ENCODE assay signal across 1 cellular context in the genomic region with DNA sequence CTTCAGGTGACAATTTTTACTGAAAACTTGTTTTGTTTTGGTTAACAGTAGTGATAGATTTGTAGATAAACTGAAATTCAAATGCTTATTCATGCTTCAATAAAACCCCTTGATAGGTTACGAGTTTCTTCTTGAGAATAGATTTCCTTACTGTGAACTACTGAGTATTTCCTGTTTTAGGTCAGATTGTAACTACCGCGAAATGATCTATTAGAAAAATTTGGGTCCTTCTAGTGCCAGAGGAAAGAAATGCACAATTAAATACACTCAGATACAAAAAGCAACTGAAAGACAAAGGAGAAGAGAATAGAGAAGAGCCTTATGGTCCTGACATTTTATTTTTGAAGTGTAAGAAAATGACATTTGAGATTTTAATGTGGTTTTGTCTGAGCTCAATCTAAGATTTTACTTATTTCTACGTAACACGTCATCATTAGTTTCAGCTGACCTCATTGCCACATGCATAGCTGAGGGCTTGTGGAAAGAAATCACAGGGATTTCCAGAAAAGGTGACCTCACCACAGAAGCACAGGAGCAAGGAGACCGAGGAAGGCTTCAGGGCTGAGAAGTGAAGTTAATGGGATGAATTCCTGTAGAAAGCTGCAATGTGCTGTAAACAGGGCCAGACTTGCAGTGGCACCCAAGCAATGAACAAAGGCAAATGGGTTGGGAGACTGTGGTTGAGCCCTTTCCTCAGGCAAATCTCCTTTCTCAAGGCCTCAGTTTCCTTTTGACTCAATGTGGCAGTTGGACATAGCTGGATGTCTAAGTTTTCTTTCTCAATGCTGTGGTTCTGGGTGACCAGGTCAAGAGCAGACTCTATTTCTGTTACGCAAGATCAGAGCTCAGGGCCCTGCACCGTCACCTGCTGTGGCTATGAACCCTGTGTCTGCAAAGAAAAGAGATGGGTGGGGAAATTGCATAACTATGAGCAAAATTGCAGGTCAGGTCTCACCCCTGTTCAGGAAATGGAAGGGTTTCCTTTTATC.
TF ChIP-seq lines count a peak whose summit lies in the region.

No MANE protein-coding gene starts in this region.

TF ChIP-seq in HepG2, 621 proteins besides CTCF, POLR2A, EP300 and RAD21 (continued from another document and continues in another):
- TF ChIP-seq, protein P1, sequence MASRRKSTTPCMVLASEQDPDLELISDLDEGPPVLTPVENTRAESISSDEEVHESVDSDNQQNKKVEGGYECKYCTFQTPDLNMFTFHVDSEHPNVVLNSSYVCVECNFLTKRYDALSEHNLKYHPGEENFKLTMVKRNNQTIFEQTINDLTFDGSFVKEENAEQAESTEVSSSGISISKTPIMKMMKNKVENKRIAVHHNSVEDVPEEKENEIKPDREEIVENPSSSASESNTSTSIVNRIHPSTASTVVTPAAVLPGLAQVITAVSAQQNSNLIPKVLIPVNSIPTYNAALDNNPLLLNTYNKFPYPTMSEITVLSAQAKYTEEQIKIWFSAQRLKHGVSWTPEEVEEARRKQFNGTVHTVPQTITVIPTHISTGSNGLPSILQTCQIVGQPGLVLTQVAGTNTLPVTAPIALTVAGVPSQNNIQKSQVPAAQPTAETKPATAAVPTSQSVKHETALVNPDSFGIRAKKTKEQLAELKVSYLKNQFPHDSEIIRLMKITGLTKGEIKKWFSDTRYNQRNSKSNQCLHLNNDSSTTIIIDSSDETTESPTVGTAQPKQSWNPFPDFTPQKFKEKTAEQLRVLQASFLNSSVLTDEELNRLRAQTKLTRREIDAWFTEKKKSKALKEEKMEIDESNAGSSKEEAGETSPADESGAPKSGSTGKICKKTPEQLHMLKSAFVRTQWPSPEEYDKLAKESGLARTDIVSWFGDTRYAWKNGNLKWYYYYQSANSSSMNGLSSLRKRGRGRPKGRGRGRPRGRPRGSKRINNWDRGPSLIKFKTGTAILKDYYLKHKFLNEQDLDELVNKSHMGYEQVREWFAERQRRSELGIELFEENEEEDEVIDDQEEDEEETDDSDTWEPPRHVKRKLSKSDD (CRISPR knock-in tag; IDR thresholded peaks at IDR 0.05; ENCODE audit: low read depth), result 0 out of 2 replicates have a peak, but pooled peaks have one; percentile 57
- TF ChIP-seq ZNF614 (CRISPR knock-in tag; IDR thresholded peaks at IDR 0.05; ENCODE audit: borderline replicate concordance), result 0 out of 2 replicates have a peak, but pooled peaks have one; percentile 61
- no peak for TF ChIP-seq KDM5A (IDR thresholded peaks at IDR 0.05; ENCODE audit: borderline replicate concordance, low read length)
- TF ChIP-seq REPIN1 (CRISPR knock-in tag; IDR thresholded peaks at IDR 0.05; ENCODE audit: borderline replicate concordance, low read depth), result peak; percentile 49; the same call in 1 of the 2 replicates
- peak; percentile 17; the same call in 1 of the 2 replicates for TF ChIP-seq ZBTB20 (CRISPR knock-in tag; IDR thresholded peaks at IDR 0.05; ENCODE audit: borderline replicate concordance, low read depth)
- TF ChIP-seq ZMYM4 (CRISPR knock-in tag; IDR thresholded peaks at IDR 0.05), result peak; percentile 66
- TF ChIP-seq RARG (CRISPR knock-in tag; IDR thresholded peaks at IDR 0.05; ENCODE audit: low read depth), result no peak
- TF ChIP-seq SKI (IDR thresholded peaks at IDR 0.05; ENCODE audit: partially characterized antibody), result peak; percentile 26
- no peak for TF ChIP-seq ZNF12 (CRISPR knock-in tag; IDR thresholded peaks at IDR 0.05)
- TF ChIP-seq ZFX (CRISPR knock-in tag; IDR thresholded peaks at IDR 0.05; ENCODE audit: low read depth), result peak; percentile 34; the same call in 1 of the 2 replicates
- no peak for TF ChIP-seq FOXA1 (IDR thresholded peaks at IDR 0.05)
- TF ChIP-seq FOXA1 (CRISPR knock-in tag; IDR thresholded peaks at IDR 0.05), result 0 out of 2 replicates have a peak, but pooled peaks have one; percentile 14
- TF ChIP-seq RCOR2 (CRISPR knock-in tag; IDR thresholded peaks at IDR 0.05), result 0 out of 2 replicates have a peak, but pooled peaks have one; percentile 19
- TF ChIP-seq NR2F6 (IDR thresholded peaks at IDR 0.05), result peak; percentile 70
- TF ChIP-seq NR2F6 (CRISPR knock-in tag; IDR thresholded peaks at IDR 0.05), result peak; percentile 63; the same call in 1 of the 2 replicates
- TF ChIP-seq, protein P2, sequence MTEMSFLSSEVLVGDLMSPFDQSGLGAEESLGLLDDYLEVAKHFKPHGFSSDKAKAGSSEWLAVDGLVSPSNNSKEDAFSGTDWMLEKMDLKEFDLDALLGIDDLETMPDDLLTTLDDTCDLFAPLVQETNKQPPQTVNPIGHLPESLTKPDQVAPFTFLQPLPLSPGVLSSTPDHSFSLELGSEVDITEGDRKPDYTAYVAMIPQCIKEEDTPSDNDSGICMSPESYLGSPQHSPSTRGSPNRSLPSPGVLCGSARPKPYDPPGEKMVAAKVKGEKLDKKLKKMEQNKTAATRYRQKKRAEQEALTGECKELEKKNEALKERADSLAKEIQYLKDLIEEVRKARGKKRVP (CRISPR knock-in tag; IDR thresholded peaks at IDR 0.05), result peak in 1 of 2 experiments; percentile 79; a peak in 2 of 4 replicates
- TF ChIP-seq SOX13 (IDR thresholded peaks at IDR 0.05), result no peak
- peak in 1 of 2 experiments; percentile 51; a peak in 1 of 4 replicates for TF ChIP-seq SOX13 (CRISPR knock-in tag; conservative IDR thresholded peaks at IDR 0.05 in 1 of 2, IDR thresholded peaks at IDR 0.05 in 1 of 2)
- peak; percentile 62; the same call in 1 of the 2 replicates for TF ChIP-seq MIER3 (CRISPR knock-in tag; IDR thresholded peaks at IDR 0.05; ENCODE audit: borderline replicate concordance)
- no peak for TF ChIP-seq SOX6 (IDR thresholded peaks at IDR 0.05)
- TF ChIP-seq SOX6 (CRISPR knock-in tag; IDR thresholded peaks at IDR 0.05), result peak; percentile 74
- TF ChIP-seq, protein P3, sequence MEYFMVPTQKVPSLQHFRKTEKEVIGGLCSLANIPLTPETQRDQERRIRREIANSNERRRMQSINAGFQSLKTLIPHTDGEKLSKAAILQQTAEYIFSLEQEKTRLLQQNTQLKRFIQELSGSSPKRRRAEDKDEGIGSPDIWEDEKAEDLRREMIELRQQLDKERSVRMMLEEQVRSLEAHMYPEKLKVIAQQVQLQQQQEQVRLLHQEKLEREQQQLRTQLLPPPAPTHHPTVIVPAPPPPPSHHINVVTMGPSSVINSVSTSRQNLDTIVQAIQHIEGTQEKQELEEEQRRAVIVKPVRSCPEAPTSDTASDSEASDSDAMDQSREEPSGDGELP (IDR thresholded peaks at IDR 0.05; ENCODE audit: borderline replicate concordance, low read depth), result peak; percentile 50; the same call in 1 of the 2 replicates
- no peak for TF ChIP-seq NFIB (CRISPR knock-in tag; IDR thresholded peaks at IDR 0.05; ENCODE audit: borderline replicate concordance)
- TF ChIP-seq JUND (CRISPR knock-in tag; IDR thresholded peaks at IDR 0.05), result peak; percentile 27; the same call in 1 of the 2 replicates
- 0 out of 2 replicates have a peak, but pooled peaks have one; percentile 31 for TF ChIP-seq ZNF264 (CRISPR knock-in tag; IDR thresholded peaks at IDR 0.05)
- peak; percentile 61 for TF ChIP-seq HNF4A (CRISPR knock-in tag; IDR thresholded peaks at IDR 0.05)
- TF ChIP-seq ZSCAN25 (CRISPR knock-in tag; IDR thresholded peaks at IDR 0.05), result peak; percentile 77
- no peak for TF ChIP-seq ZNF598 (CRISPR knock-in tag; IDR thresholded peaks at IDR 0.05; ENCODE audit: borderline replicate concordance)
- TF ChIP-seq TSC22D2 (CRISPR knock-in tag; IDR thresholded peaks at IDR 0.05; ENCODE audit: borderline replicate concordance), result no peak
- TF ChIP-seq ZFP36L1 (CRISPR knock-in tag; IDR thresholded peaks at IDR 0.05), result 0 out of 2 replicates have a peak, but pooled peaks have one; percentile 51
- TF ChIP-seq POGZ (CRISPR knock-in tag; IDR thresholded peaks at IDR 0.05), result no peak
- TF ChIP-seq ZNF644 (CRISPR knock-in tag; IDR thresholded peaks at IDR 0.05; ENCODE audit: low read depth), result peak; percentile 55; the same call in 1 of the 2 replicates
- TF ChIP-seq MED1 (CRISPR knock-in tag; IDR thresholded peaks at IDR 0.05), result peak; percentile 56; the same call in 1 of the 2 replicates
- TF ChIP-seq ZNF430 (CRISPR knock-in tag; IDR thresholded peaks at IDR 0.05), result peak; percentile 45; the same call in 1 of the 2 replicates
- TF ChIP-seq, protein P4, sequence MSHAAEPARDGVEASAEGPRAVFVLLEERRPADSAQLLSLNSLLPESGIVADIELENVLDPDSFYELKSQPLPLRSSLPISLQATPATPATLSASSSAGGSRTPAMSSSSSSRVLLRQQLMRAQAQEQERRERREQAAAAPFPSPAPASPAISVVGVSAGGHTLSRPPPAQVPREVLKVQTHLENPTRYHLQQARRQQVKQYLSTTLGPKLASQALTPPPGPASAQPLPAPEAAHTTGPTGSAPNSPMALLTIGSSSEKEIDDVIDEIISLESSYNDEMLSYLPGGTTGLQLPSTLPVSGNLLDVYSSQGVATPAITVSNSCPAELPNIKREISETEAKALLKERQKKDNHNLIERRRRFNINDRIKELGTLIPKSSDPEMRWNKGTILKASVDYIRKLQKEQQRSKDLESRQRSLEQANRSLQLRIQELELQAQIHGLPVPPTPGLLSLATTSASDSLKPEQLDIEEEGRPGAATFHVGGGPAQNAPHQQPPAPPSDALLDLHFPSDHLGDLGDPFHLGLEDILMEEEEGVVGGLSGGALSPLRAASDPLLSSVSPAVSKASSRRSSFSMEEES (CRISPR knock-in tag; IDR thresholded peaks at IDR 0.05), result 0 out of 2 replicates have a peak, but pooled peaks have one; percentile 53
- TF ChIP-seq, protein P5, sequence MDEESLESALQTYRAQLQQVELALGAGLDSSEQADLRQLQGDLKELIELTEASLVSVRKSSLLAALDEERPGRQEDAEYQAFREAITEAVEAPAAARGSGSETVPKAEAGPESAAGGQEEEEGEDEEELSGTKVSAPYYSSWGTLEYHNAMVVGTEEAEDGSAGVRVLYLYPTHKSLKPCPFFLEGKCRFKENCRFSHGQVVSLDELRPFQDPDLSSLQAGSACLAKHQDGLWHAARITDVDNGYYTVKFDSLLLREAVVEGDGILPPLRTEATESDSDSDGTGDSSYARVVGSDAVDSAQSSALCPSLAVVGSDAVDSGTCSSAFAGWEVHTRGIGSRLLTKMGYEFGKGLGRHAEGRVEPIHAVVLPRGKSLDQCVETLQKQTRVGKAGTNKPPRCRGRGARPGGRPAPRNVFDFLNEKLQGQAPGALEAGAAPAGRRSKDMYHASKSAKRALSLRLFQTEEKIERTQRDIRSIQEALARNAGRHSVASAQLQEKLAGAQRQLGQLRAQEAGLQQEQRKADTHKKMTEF (CRISPR knock-in tag; IDR thresholded peaks at IDR 0.05), result 0 out of 2 replicates have a peak, but pooled peaks have one; percentile 31
- TF ChIP-seq SIN3A (IDR thresholded peaks at IDR 0.05; ENCODE audit: borderline replicate concordance, low read depth, low read length), result no peak
- TF ChIP-seq, protein P6, sequence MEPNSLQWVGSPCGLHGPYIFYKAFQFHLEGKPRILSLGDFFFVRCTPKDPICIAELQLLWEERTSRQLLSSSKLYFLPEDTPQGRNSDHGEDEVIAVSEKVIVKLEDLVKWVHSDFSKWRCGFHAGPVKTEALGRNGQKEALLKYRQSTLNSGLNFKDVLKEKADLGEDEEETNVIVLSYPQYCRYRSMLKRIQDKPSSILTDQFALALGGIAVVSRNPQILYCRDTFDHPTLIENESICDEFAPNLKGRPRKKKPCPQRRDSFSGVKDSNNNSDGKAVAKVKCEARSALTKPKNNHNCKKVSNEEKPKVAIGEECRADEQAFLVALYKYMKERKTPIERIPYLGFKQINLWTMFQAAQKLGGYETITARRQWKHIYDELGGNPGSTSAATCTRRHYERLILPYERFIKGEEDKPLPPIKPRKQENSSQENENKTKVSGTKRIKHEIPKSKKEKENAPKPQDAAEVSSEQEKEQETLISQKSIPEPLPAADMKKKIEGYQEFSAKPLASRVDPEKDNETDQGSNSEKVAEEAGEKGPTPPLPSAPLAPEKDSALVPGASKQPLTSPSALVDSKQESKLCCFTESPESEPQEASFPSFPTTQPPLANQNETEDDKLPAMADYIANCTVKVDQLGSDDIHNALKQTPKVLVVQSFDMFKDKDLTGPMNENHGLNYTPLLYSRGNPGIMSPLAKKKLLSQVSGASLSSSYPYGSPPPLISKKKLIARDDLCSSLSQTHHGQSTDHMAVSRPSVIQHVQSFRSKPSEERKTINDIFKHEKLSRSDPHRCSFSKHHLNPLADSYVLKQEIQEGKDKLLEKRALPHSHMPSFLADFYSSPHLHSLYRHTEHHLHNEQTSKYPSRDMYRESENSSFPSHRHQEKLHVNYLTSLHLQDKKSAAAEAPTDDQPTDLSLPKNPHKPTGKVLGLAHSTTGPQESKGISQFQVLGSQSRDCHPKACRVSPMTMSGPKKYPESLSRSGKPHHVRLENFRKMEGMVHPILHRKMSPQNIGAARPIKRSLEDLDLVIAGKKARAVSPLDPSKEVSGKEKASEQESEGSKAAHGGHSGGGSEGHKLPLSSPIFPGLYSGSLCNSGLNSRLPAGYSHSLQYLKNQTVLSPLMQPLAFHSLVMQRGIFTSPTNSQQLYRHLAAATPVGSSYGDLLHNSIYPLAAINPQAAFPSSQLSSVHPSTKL (CRISPR knock-in tag; IDR thresholded peaks at IDR 0.05), result peak; percentile 91
- TF ChIP-seq TBX2 (CRISPR knock-in tag; IDR thresholded peaks at IDR 0.05; ENCODE audit: borderline replicate concordance), result peak; percentile 41; the same call in 1 of the 2 replicates
- TF ChIP-seq SMAD3 (CRISPR knock-in tag; IDR thresholded peaks at IDR 0.05), result 0 out of 2 replicates have a peak, but pooled peaks have one; percentile 30
- peak; percentile 69; the same call in 1 of the 2 replicates for TF ChIP-seq ZNF292 (CRISPR knock-in tag; IDR thresholded peaks at IDR 0.05; ENCODE audit: borderline replicate concordance, low read depth)
- peak; percentile 36; the same call in 1 of the 2 replicates for TF ChIP-seq TRIM24 (CRISPR knock-in tag; IDR thresholded peaks at IDR 0.05)
- peak; percentile 30; the same call in 1 of the 2 replicates for TF ChIP-seq SAP130 (CRISPR knock-in tag; IDR thresholded peaks at IDR 0.05; ENCODE audit: low read depth)
- TF ChIP-seq ZNF3 (CRISPR knock-in tag; IDR thresholded peaks at IDR 0.05), result no peak
- peak; percentile 49; the same call in 1 of the 2 replicates for TF ChIP-seq NR2C2 (CRISPR knock-in tag; IDR thresholded peaks at IDR 0.05; ENCODE audit: borderline replicate concordance)
- no peak for TF ChIP-seq ELF4 (CRISPR knock-in tag; IDR thresholded peaks at IDR 0.05; ENCODE audit: borderline replicate concordance)
